Comparison of ENCODE assay signal across 1 cellular context in genomic region chr15:26051771-26052685, GRCh38.
TF ChIP-seq lines count a peak whose summit lies in the region.

No MANE protein-coding gene starts in this region.

TF ChIP-seq in HEK293, 187 proteins besides CTCF, POLR2A, EP300 and RAD21 (continued from another document and continues in another):
- TF ChIP-seq ATF2 (tag by site-specific recombination; IDR thresholded peaks at IDR 0.05; ENCODE audit: low read depth) = peak; percentile 18; the same call in 1 of the 2 replicates
- no peak for TF ChIP-seq ZNF530 (tag by site-specific recombination; IDR thresholded peaks at IDR 0.05; ENCODE audit: low read depth)
- TF ChIP-seq ZNF132 (tag by site-specific recombination; IDR thresholded peaks at IDR 0.05; ENCODE audit: borderline replicate concordance) = no peak
- TF ChIP-seq, protein P1, sequence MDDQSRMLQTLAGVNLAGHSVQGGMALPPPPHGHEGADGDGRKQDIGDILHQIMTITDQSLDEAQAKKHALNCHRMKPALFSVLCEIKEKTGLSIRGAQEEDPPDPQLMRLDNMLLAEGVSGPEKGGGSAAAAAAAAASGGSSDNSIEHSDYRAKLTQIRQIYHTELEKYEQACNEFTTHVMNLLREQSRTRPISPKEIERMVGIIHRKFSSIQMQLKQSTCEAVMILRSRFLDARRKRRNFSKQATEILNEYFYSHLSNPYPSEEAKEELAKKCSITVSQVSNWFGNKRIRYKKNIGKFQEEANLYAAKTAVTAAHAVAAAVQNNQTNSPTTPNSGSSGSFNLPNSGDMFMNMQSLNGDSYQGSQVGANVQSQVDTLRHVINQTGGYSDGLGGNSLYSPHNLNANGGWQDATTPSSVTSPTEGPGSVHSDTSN (CRISPR knock-in tag; IDR thresholded peaks at IDR 0.05) = no peak
- TF ChIP-seq ZEB2 (tag by site-specific recombination; IDR thresholded peaks at IDR 0.05) = no peak
- 0 out of 2 replicates have a peak, but pooled peaks have one; percentile 35 for TF ChIP-seq ZNF596 (tag by site-specific recombination; IDR thresholded peaks at IDR 0.05)
- TF ChIP-seq SETDB1 (IDR thresholded peaks at IDR 0.05; ENCODE audit: insufficient read length, low read length) = no peak
- no peak for TF ChIP-seq ZNF426 (tag by site-specific recombination; IDR thresholded peaks at IDR 0.05)
- TF ChIP-seq ZNF704 (tag by site-specific recombination; IDR thresholded peaks at IDR 0.05) = no peak
- peak; percentile 51; the same call in 1 of the 2 replicates for TF ChIP-seq PATZ1 (tag by site-specific recombination; IDR thresholded peaks at IDR 0.05)
- no peak for TF ChIP-seq ZNF677 (tag by site-specific recombination; IDR thresholded peaks at IDR 0.05)
- TF ChIP-seq ZNF776 (tag by site-specific recombination; IDR thresholded peaks at IDR 0.05; ENCODE audit: borderline replicate concordance) = no peak
- no peak for TF ChIP-seq ZBTB1 (tag by site-specific recombination; IDR thresholded peaks at IDR 0.05)
- TF ChIP-seq GFI1B (tag by site-specific recombination; IDR thresholded peaks at IDR 0.05) = peak; percentile 6; the same call in 1 of the 2 replicates
- no peak for TF ChIP-seq ZNF23 (tag by site-specific recombination; IDR thresholded peaks at IDR 0.05; ENCODE audit: borderline replicate concordance)
- no peak for TF ChIP-seq ZNF302 (tag by site-specific recombination; IDR thresholded peaks at IDR 0.05; ENCODE audit: low read depth)
- no peak for TF ChIP-seq BCL11A (tag by site-specific recombination; IDR thresholded peaks at IDR 0.05; ENCODE audit: low read depth)
- no peak for TF ChIP-seq KLF1 (tag by site-specific recombination; IDR thresholded peaks at IDR 0.05)
- TF ChIP-seq ZSCAN23 (tag by site-specific recombination; IDR thresholded peaks at IDR 0.05) = no peak
- TF ChIP-seq ZSCAN30 (tag by site-specific recombination; IDR thresholded peaks at IDR 0.05) = peak; percentile 90
- TF ChIP-seq ZNF488 (tag by site-specific recombination; IDR thresholded peaks at IDR 0.05) = no peak
- no peak for TF ChIP-seq ZNF26 (tag by site-specific recombination; IDR thresholded peaks at IDR 0.05)
- TF ChIP-seq ZBTB20 (tag by site-specific recombination; IDR thresholded peaks at IDR 0.05) = 0 out of 2 replicates have a peak, but pooled peaks have one; percentile 13
- peak; percentile 67 for TF ChIP-seq WT1 (tag by site-specific recombination; IDR thresholded peaks at IDR 0.05)
- no peak for TF ChIP-seq ZNF830 (tag by site-specific recombination; IDR thresholded peaks at IDR 0.05; ENCODE audit: low read depth)
- TF ChIP-seq ZNF664 (tag by site-specific recombination; IDR thresholded peaks at IDR 0.05) = peak; percentile 85; the same call in 1 of the 2 replicates
- TF ChIP-seq ZNF501 (tag by site-specific recombination; IDR thresholded peaks at IDR 0.05) = 0 out of 2 replicates have a peak, but pooled peaks have one; percentile 7
- TF ChIP-seq ZNF133 (tag by site-specific recombination; IDR thresholded peaks at IDR 0.05) = no peak
- TF ChIP-seq, protein P2, sequence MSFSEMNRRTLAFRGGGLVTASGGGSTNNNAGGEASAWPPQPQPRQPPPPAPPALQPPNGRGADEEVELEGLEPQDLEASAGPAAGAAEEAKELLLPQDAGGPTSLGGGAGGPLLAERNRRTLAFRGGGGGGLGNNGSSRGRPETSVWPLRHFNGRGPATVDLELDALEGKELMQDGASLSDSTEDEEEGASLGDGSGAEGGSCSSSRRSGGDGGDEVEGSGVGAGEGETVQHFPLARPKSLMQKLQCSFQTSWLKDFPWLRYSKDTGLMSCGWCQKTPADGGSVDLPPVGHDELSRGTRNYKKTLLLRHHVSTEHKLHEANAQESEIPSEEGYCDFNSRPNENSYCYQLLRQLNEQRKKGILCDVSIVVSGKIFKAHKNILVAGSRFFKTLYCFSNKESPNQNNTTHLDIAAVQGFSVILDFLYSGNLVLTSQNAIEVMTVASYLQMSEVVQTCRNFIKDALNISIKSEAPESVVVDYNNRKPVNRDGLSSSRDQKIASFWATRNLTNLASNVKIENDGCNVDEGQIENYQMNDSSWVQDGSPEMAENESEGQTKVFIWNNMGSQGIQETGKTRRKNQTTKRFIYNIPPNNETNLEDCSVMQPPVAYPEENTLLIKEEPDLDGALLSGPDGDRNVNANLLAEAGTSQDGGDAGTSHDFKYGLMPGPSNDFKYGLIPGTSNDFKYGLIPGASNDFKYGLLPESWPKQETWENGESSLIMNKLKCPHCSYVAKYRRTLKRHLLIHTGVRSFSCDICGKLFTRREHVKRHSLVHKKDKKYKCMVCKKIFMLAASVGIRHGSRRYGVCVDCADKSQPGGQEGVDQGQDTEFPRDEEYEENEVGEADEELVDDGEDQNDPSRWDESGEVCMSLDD (tag by site-specific recombination; IDR thresholded peaks at IDR 0.05) = no peak
- TF ChIP-seq ZNF560 (tag by site-specific recombination; IDR thresholded peaks at IDR 0.05; ENCODE audit: borderline replicate concordance) = no peak
- TF ChIP-seq KLF16 (tag by site-specific recombination; IDR thresholded peaks at IDR 0.05) = no peak
- TF ChIP-seq MZF1 (tag by site-specific recombination; IDR thresholded peaks at IDR 0.05; ENCODE audit: borderline replicate concordance) = no peak; the same call in 1 of the 2 replicates
- peak; percentile 99 for TF ChIP-seq ZNF335 (tag by site-specific recombination; conservative IDR thresholded peaks at IDR 0.05)
- no peak for TF ChIP-seq ZNF518A (tag by site-specific recombination; conservative IDR thresholded peaks at IDR 0.05; ENCODE audit: low read depth)
- TF ChIP-seq, protein P3, sequence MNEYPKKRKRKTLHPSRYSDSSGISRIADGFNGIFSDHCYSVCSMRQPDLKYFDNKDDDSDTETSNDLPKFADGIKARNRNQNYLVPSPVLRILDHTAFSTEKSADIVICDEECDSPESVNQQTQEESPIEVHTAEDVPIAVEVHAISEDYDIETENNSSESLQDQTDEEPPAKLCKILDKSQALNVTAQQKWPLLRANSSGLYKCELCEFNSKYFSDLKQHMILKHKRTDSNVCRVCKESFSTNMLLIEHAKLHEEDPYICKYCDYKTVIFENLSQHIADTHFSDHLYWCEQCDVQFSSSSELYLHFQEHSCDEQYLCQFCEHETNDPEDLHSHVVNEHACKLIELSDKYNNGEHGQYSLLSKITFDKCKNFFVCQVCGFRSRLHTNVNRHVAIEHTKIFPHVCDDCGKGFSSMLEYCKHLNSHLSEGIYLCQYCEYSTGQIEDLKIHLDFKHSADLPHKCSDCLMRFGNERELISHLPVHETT (tag by site-specific recombination; IDR thresholded peaks at IDR 0.05) = no peak
- no peak for TF ChIP-seq ZNF626 (tag by site-specific recombination; IDR thresholded peaks at IDR 0.05)
- TF ChIP-seq ZNF157 (tag by site-specific recombination; IDR thresholded peaks at IDR 0.05) = no peak
- no peak for TF ChIP-seq HOXC10 (CRISPR knock-in tag; IDR thresholded peaks at IDR 0.05)
- TF ChIP-seq ZNF629 (tag by site-specific recombination; IDR thresholded peaks at IDR 0.05) = peak; percentile 76
- TF ChIP-seq ZNF571 (tag by site-specific recombination; IDR thresholded peaks at IDR 0.05) = no peak
- no peak for TF ChIP-seq ZNF555 (tag by site-specific recombination; conservative IDR thresholded peaks at IDR 0.05)
- TF ChIP-seq, protein P4, sequence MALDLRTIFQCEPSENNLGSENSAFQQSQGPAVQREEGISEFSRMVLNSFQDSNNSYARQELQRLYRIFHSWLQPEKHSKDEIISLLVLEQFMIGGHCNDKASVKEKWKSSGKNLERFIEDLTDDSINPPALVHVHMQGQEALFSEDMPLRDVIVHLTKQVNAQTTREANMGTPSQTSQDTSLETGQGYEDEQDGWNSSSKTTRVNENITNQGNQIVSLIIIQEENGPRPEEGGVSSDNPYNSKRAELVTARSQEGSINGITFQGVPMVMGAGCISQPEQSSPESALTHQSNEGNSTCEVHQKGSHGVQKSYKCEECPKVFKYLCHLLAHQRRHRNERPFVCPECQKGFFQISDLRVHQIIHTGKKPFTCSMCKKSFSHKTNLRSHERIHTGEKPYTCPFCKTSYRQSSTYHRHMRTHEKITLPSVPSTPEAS (tag by site-specific recombination; IDR thresholded peaks at IDR 0.05) = no peak
